In genomic region chr6:158770533-158770932, GRCh38 we compare ENCODE assay signal across 10 cellular contexts. TPM values are rescaled to one million over a fixed set of nuclear protein-coding genes. Genes with fewer than 3 reads are reported as not detected.
A peak's percentile ranks its signal among the peaks of the same experiment; 100 is the strongest.
DNase-seq lines count a peak whose midpoint lies in the region; ATAC-seq and TF ChIP-seq lines count a peak whose summit lies in the region.
"Had no signal": no experiment of that assay in that cellular context is flagged by ENCODE, and none has a peak within 500 bp of the region (broad histone marks: within the 10 kb centered on the region; RNA-seq: fewer than 3 reads in every experiment).

No MANE protein-coding gene starts in this region.

- WGBS in hepatocyte (ENCODE audit: low lambda C conversion rate, missing lambda C conversion rate), result 86% methylated on average over 8 of the region's 8 CpGs
- 69 to 81% methylated on average over 8 of the region's 8 CpGs for WGBS in thyroid gland, 2 donors

- peaks cover 11% of the 10 kb centered on the region for H4K20me1 ChIP-seq in hepatocyte (ENCODE audit: insufficient read depth, poor library complexity, severe bottlenecking)

- H3K79me2 ChIP-seq in hepatocyte, result peaks cover 45% of the 10 kb centered on the region

- ATAC-seq in activated naive CD8-positive, alpha-beta T cell treated with anti-CD3 and anti-CD28 coated beads, Interleukin-2, amount 50 U/mL, for 24 hours, result no peak
- ATAC-seq: left lung had no signal

- H3K9me3 ChIP-seq in hepatocyte (ENCODE audit: low read depth) (no peaks in the 10 kb centered on the region), thyroid gland (no peaks in the 10 kb centered on the region)
- H3K9me3 ChIP-seq: left lung, ovary had no signal

- no peak overlapping the region for H3K4me2 ChIP-seq in hepatocyte

- no peak overlapping the region for H3K4me3 Mint-ChIP-seq in activated naive CD4-positive, alpha-beta T cell treated with anti-CD3 and anti-CD28 coated beads for 36 hours
- no peak overlapping the region for H3K4me3 Mint-ChIP-seq in activated naive CD8-positive, alpha-beta T cell treated with anti-CD3 and anti-CD28 coated beads, Interleukin-2, amount 50 U/mL, for 24 hours

- H3K36me3 Mint-ChIP-seq in activated naive CD4-positive, alpha-beta T cell treated with anti-CD3 and anti-CD28 coated beads for 36 hours (ENCODE audit: low read depth), result peaks cover 68% of the 10 kb centered on the region
- H3K36me3 Mint-ChIP-seq in activated naive CD8-positive, alpha-beta T cell treated with anti-CD3 and anti-CD28 coated beads, Interleukin-2, amount 50 U/mL, for 24 hours (ENCODE audit: low read depth), result peaks cover 71% of the 10 kb centered on the region

- H3K27me3 Mint-ChIP-seq in activated naive CD4-positive, alpha-beta T cell treated with anti-CD3 and anti-CD28 coated beads for 36 hours (ENCODE audit: low read depth), result no peaks in the 10 kb centered on the region
- no peaks in the 10 kb centered on the region for H3K27me3 Mint-ChIP-seq in activated naive CD8-positive, alpha-beta T cell treated with anti-CD3 and anti-CD28 coated beads, Interleukin-2, amount 50 U/mL, for 24 hours

- TF ChIP-seq POLR2A in thyroid gland (IDR thresholded peaks at IDR 0.05), result no peak

- H3K36me3 ChIP-seq in hepatocyte (replicated peaks; ENCODE audit: insufficient read depth, low read depth) (peaks cover 3% of the 10 kb centered on the region), thyroid gland (peaks cover 91 to 92% of the 10 kb centered on the region in 2 donors)
- H3K36me3 ChIP-seq: ovary had no signal

- peak overlapping the region; percentile 73 for H3K27ac Mint-ChIP-seq in activated naive CD4-positive, alpha-beta T cell treated with anti-CD3 and anti-CD28 coated beads for 36 hours
- peak overlapping the region; percentile 82 for H3K27ac Mint-ChIP-seq in activated naive CD8-positive, alpha-beta T cell treated with anti-CD3 and anti-CD28 coated beads, Interleukin-2, amount 50 U/mL, for 24 hours

- no peaks in the 10 kb centered on the region for H3K9me3 Mint-ChIP-seq in activated naive CD4-positive, alpha-beta T cell treated with anti-CD3 and anti-CD28 coated beads for 36 hours
- H3K9me3 Mint-ChIP-seq in activated naive CD8-positive, alpha-beta T cell treated with anti-CD3 and anti-CD28 coated beads, Interleukin-2, amount 50 U/mL, for 24 hours, result no peaks in the 10 kb centered on the region

- peak overlapping the region; percentile 95 for H3K27ac ChIP-seq in hepatocyte
- H3K27ac ChIP-seq in thyroid gland, result peak overlapping the region in 2 of 3 donors; percentile 21 to 74
- H3K27ac ChIP-seq: left lung, ovary had no signal

- peaks cover 44% of the 10 kb centered on the region for H3K4me1 Mint-ChIP-seq in activated naive CD4-positive, alpha-beta T cell treated with anti-CD3 and anti-CD28 coated beads for 36 hours (ENCODE audit: low read depth)
- H3K4me1 Mint-ChIP-seq in activated naive CD8-positive, alpha-beta T cell treated with anti-CD3 and anti-CD28 coated beads, Interleukin-2, amount 50 U/mL, for 24 hours, result peaks cover 48% of the 10 kb centered on the region

- intact Hi-C loops in activated naive CD4-positive, alpha-beta T cell treated with anti-CD3 and anti-CD28 coated beads for 36 hours (cut with micrococcal nuclease), result no loop called here
- intact Hi-C loops in thyroid gland (cut with DNase I), result no loop called here

- H2AFZ ChIP-seq in hepatocyte, result no peak overlapping the region

- H3K9me2 ChIP-seq in hepatocyte (replicated peaks; ENCODE audit: insufficient read depth), result no peaks in the 10 kb centered on the region

- CTCF ChIA-PET in activated naive CD4-positive, alpha-beta T cell treated with anti-CD3 and anti-CD28 coated beads for 36 hours (lab: Charles Lee), result interaction anchor here (1.2 to 2.5 kb wide), 2 partner anchors 188 to 202 kb away, joined by 3 to 11 read pairs; no protein-coding TSS in a partner anchor

- DNase-seq in activated naive CD4-positive, alpha-beta T cell treated with anti-CD3 and anti-CD28 coated beads for 36 hours, result no peak
- no peak for DNase-seq in activated naive CD4-positive, alpha-beta T cell treated with anti-CD3 and anti-CD28 coated beads, Interleukin-2, amount 50 U/mL, for 16 hours
- DNase-seq in activated naive CD8-positive, alpha-beta T cell treated with anti-CD3 and anti-CD28 coated beads, Interleukin-2, amount 50 U/mL, for 24 hours, result no peak
- DNase-seq in hepatocyte (ENCODE audit: low spot score), result no peak
- no peak for DNase-seq in thyroid gland
- DNase-seq in cerebellum (ENCODE audit: low spot score), result no peak
- DNase-seq in SK-N-DZ (ENCODE audit: low spot score), result no peak
- DNase-seq in NCI-H1417 treated with DMSO at 0.1 percent for 48 hours (lab: John Stamatoyannopoulos, UW), result no peak
- DNase-seq: left lung had no signal

- H3K4me3 ChIP-seq in hepatocyte (no peak overlapping the region), thyroid gland (replicated peaks in 1 of 3) (no peak overlapping the region)
- H3K4me3 ChIP-seq: left lung, ovary had no signal

- H3K27me3 ChIP-seq in hepatocyte (no peaks in the 10 kb centered on the region), thyroid gland (no peaks in the 10 kb centered on the region)
- H3K27me3 ChIP-seq: left lung, ovary had no signal

- TF ChIP-seq CTCF in hepatocyte (IDR thresholded peaks at IDR 0.05; ENCODE audit: poor library complexity) (no peak), thyroid gland (IDR thresholded peaks at IDR 0.05) (no peak)

- H3K4me1 ChIP-seq in hepatocyte (ENCODE audit: insufficient read depth), result peaks cover 17% of the 10 kb centered on the region
- peaks cover 9 to 10% of the 10 kb centered on the region in 2 donors for H3K4me1 ChIP-seq in thyroid gland

RNA-seq across cellular contexts. Expression of gene EZR, which starts 48.6 kb away (rescaled TPM):
- total RNA-seq in activated naive CD4-positive, alpha-beta T cell treated with anti-CD3 and anti-CD28 coated beads for 36 hours, result 100 to 1,000 TPM; 229 to 230 TPM
- total RNA-seq in hepatocyte, result 395 and 399 TPM in 2 replicates
- 616 and 623 TPM in 2 replicates for polyA plus RNA-seq in hepatocyte
- 100 to 1,000 TPM; 221 to 412 (median 339) TPM for total RNA-seq in thyroid gland
- total RNA-seq in cerebellum, result 47.4 TPM
- 46.2 and 51.6 TPM in 2 replicates for polyA plus RNA-seq in SK-N-DZ (2014; cell fraction: cytosol; rRNA removed)
- 31.1 and 33.2 TPM in 2 replicates for polyA plus RNA-seq in SK-N-DZ (2014; cell fraction: nucleus; rRNA removed)
